ENCODE assay signal across 9 cellular contexts in genomic region chr10:26335574-26336093, GRCh38.
DNase-seq lines count a peak whose midpoint lies in the region; ATAC-seq and TF ChIP-seq lines count a peak whose summit lies in the region.
"Had no signal": no experiment of that assay in that cellular context is flagged by ENCODE, and none has a peak within 500 bp of the region (broad histone marks: within the 10 kb centered on the region; RNA-seq: fewer than 3 reads in every experiment).

No MANE protein-coding gene starts in this region.

- no peaks in the 10 kb centered on the region for H3K27me3 ChIP-seq in CD8-positive, alpha-beta T cell (ENCODE audit: insufficient read depth, low read length)

- H3K4me3 Mint-ChIP-seq in CD8-positive, alpha-beta T cell = peak overlapping the region; percentile 78

- peaks cover 5% of the 10 kb centered on the region for H3K4me1 Mint-ChIP-seq in CD8-positive, alpha-beta T cell (ENCODE audit: low read depth)

- DNase-seq in CD8-positive, alpha-beta T cell = no peak
- no peak for DNase-seq in coronary artery (ENCODE audit: low spot score)
- no peak for DNase-seq in UCSD-AML1 (lab: John Stamatoyannopoulos, UW; ENCODE audit: unreplicated experiment)
- DNase-seq in SW480 (ENCODE audit: low spot score) = no peak
- DNase-seq in SHP77 (lab: John Stamatoyannopoulos, UW) = no peak
- no peak for DNase-seq in stimulated activated CD4-positive, alpha-beta T cell treated with anti-CD3 and anti-CD28 coated beads, Interleukin-12 subunit alpha, Interleukin-12 subunit beta, amount 100 ng/mL, for 4 hours

- CTCF ChIA-PET in CD8-positive, alpha-beta T cell (lab: Charles Lee) = interaction anchor here (0.6 to 10.7 kb wide), 46 partner anchors 9 to 1041 kb away, joined by 3 to 125 read pairs (median 4); no protein-coding TSS in a partner anchor

- intact Hi-C loops in CD8-positive, alpha-beta T cell (cut with DNase I, micrococcal nuclease) = loop anchor here (1.0 to 10.0 kb wide), 13 partner anchors 102 to 1319 kb away; partner anchors contain the start of genes APBB1IP (in 1 of the 2) and PDSS1 (in 1 of the 2)

- no peaks in the 10 kb centered on the region for H3K36me3 ChIP-seq in CD8-positive, alpha-beta T cell (ENCODE audit: insufficient read depth, low read length)

- TF ChIP-seq CTCF in CD8-positive, alpha-beta T cell (IDR thresholded peaks at IDR 0.05) = no peak
- TF ChIP-seq CTCF in coronary artery (IDR thresholded peaks at IDR 0.05) = no peak

- H3K9me3 ChIP-seq in CD8-positive, alpha-beta T cell (ENCODE audit: low read length) = no peaks in the 10 kb centered on the region
- H3K9me3 ChIP-seq: mucosa of descending colon had no signal

- peak; percentile 30 for ATAC-seq in CD8-positive, alpha-beta T cell
- ATAC-seq in GM19372 (IDR thresholded peaks at IDR 0.05; ENCODE audit: low read depth, unreplicated experiment) (peak; percentile 52), HG03175 (IDR thresholded peaks at IDR 0.05; ENCODE audit: unreplicated experiment) (peak; percentile 70)

- peaks cover 9% of the 10 kb centered on the region for H3K9me3 Mint-ChIP-seq in CD8-positive, alpha-beta T cell

- H3K27ac Mint-ChIP-seq in CD8-positive, alpha-beta T cell = peak overlapping the region; percentile 16

- peaks cover 2% of the 10 kb centered on the region for H3K36me3 Mint-ChIP-seq in CD8-positive, alpha-beta T cell

- H3K27me3 Mint-ChIP-seq in CD8-positive, alpha-beta T cell (ENCODE audit: low read depth) = no peaks in the 10 kb centered on the region

- peak overlapping the region; percentile 36 for H3K4me3 ChIP-seq in CD8-positive, alpha-beta T cell (ENCODE audit: low read depth, low read length)
- H3K4me3 ChIP-seq in coronary artery = peak overlapping the region; percentile 47
- H3K4me3 ChIP-seq: mucosa of descending colon had no signal

- H3K27ac ChIP-seq in CD8-positive, alpha-beta T cell (ENCODE audit: low read depth, low read length) = no peak overlapping the region
- no peak overlapping the region for H3K27ac ChIP-seq in coronary artery

- POLR2A ChIA-PET in CD8-positive, alpha-beta T cell (lab: Charles Lee) = interaction anchor here (0.7 to 1.1 kb wide), 3 partner anchors 55 to 250 kb away, joined by 3 to 4 read pairs (median 3); no protein-coding TSS in a partner anchor

- H3K4me1 ChIP-seq in CD8-positive, alpha-beta T cell (ENCODE audit: insufficient read depth, low read length) = no peaks in the 10 kb centered on the region
